ENCODE assay signal across 12 cellular contexts in genomic region chr2:73243884-73244570, GRCh38. TPM values are rescaled to one million over a fixed set of nuclear protein-coding genes. Genes with fewer than 3 reads are reported as not detected.
A peak's percentile ranks its signal among the peaks of the same experiment; 100 is the strongest.
DNase-seq lines count a peak whose midpoint lies in the region; ATAC-seq and TF ChIP-seq lines count a peak whose summit lies in the region.
"Had no signal": no experiment of that assay in that cellular context is flagged by ENCODE, and none has a peak within 500 bp of the region (broad histone marks: within the 10 kb centered on the region; RNA-seq: fewer than 3 reads in every experiment).

No MANE protein-coding gene starts in this region.

- no peak for TF ChIP-seq CTCF in IMR-90 (conservative IDR thresholded peaks at IDR 0.05; ENCODE audit: low read depth, low read length)
- TF ChIP-seq CTCF in heart left ventricle (IDR thresholded peaks at IDR 0.05), result no peak
- TF ChIP-seq CTCF in Peyer's patch (IDR thresholded peaks at IDR 0.05), result no peak
- TF ChIP-seq CTCF in Caco-2 (IDR thresholded peaks at IDR 0.05; ENCODE audit: insufficient read depth in 1 of 2, low read depth in 1 of 2, low read length in 1 of 2, severe bottlenecking in 1 of 2, unreplicated experiment in 1 of 2), result no peak

- no peak overlapping the region for H2AK9ac ChIP-seq in IMR-90 (replicated peaks; ENCODE audit: low read depth, low read length, poor library complexity)

- peak overlapping the region; percentile 46 for H3K27ac Mint-ChIP-seq in activated CD8-positive, alpha-beta T cell treated with anti-CD3 and anti-CD28 coated beads, Interleukin-2, amount 10 ng/mL, durations not matched to agents 7 days and 5 days
- H3K27ac Mint-ChIP-seq in effector memory CD8-positive, alpha-beta T cell, result no peak overlapping the region
- H3K27ac Mint-ChIP-seq in Caco-2 (ENCODE audit: unreplicated experiment), result no peak overlapping the region

- H2BK5ac ChIP-seq in IMR-90 (ENCODE audit: low read depth, low read length, poor library complexity, severe bottlenecking), result no peak overlapping the region

- peaks cover 3% of the 10 kb centered on the region for H3K9me1 ChIP-seq in IMR-90 (ENCODE audit: insufficient read depth, low read length)

- H3K14ac ChIP-seq in IMR-90 (replicated peaks; ENCODE audit: low read depth, low read length), result no peak overlapping the region

- no peak overlapping the region for H2AK5ac ChIP-seq in IMR-90 (ENCODE audit: low read depth, low read length)

- POLR2A ChIA-PET in IMR-90 (lab: Charles Lee; ENCODE audit: unreplicated experiment), result no interaction called here
- POLR2A ChIA-PET in activated CD8-positive, alpha-beta T cell treated with anti-CD3 and anti-CD28 coated beads, Interleukin-2, amount 10 ng/mL, durations not matched to agents 7 days and 5 days (lab: Charles Lee), result interaction anchor here (0.6 to 1.6 kb wide), 2 partner anchors 10 to 150 kb away, joined by 3 to 11 read pairs; partner anchors contain the start of genes CCT7 and PRADC1
- POLR2A ChIA-PET in Caco-2 (lab: Charles Lee), result no interaction called here

- H2BK15ac ChIP-seq in IMR-90 (ENCODE audit: low read depth, low read length), result no peak overlapping the region

- H3K4ac ChIP-seq in IMR-90 (ENCODE audit: low read depth, low read length), result no peak overlapping the region

- H4K8ac ChIP-seq in IMR-90 (ENCODE audit: low read depth in 2 of 2, low read length in 2 of 2), result no peak overlapping the region

- TF ChIP-seq POLR2A in IMR-90 (IDR thresholded peaks at IDR 0.05; ENCODE audit: low read depth, low read length) (no peak), heart left ventricle (IDR thresholded peaks at IDR 0.05) (no peak), Peyer's patch (IDR thresholded peaks at IDR 0.05) (no peak)

- no peak overlapping the region for H3K56ac ChIP-seq in IMR-90 (ENCODE audit: extremely low read depth, insufficient read depth, low read length)

- ATAC-seq in IMR-90 (ENCODE audit: low read depth) (0 out of 2 replicates have a peak, but pooled peaks have one; percentile 22), heart left ventricle (peak; percentile 60 to 87 (median 80))
- no peak for ATAC-seq in activated CD8-positive, alpha-beta T cell treated with anti-CD3 and anti-CD28 coated beads, Interleukin-2, amount 10 ng/mL, durations not matched to agents 7 days and 5 days
- ATAC-seq in effector memory CD8-positive, alpha-beta T cell (replicated peaks), result no peak

- H3K9me3 ChIP-seq in IMR-90 (ENCODE audit: control insufficient read depth, insufficient read depth, low read length) (no peaks in the 10 kb centered on the region), heart left ventricle (no peaks in the 10 kb centered on the region), Peyer's patch (no peaks in the 10 kb centered on the region), Caco-2 (no peaks in the 10 kb centered on the region)
- H3K9me3 ChIP-seq: tibial nerve had no signal

- dilution Hi-C loops in IMR-90 (cut with HindIII; ENCODE audit: low sequenced_read_pairs, unreplicated experiment), result no loop called here

- BruUV-seq in IMR-90 (replicated peaks; lab: Mats Ljungman, UMichigan) (no TSS peak), Caco-2 (replicated peaks; lab: Mats Ljungman, UMichigan) (no TSS peak)

- CTCF ChIA-PET in IMR-90 (lab: Yijun Ruan, JAX) (interaction anchor here (0.9 kb wide), 1 partner anchor 8 kb away, joined by 6 read pairs; no protein-coding TSS in a partner anchor), Caco-2 (lab: Charles Lee) (no interaction called here)
- CTCF ChIA-PET in activated CD8-positive, alpha-beta T cell treated with anti-CD3 and anti-CD28 coated beads, Interleukin-2, amount 10 ng/mL, durations not matched to agents 7 days and 5 days (lab: Charles Lee), result interaction anchor here (0.7 to 2.6 kb wide), 6 partner anchors 10 to 67 kb away, joined by 3 to 10 read pairs (median 4); partner anchors contain the start of genes CCT7 and PRADC1

- H3K4me1 Mint-ChIP-seq in activated CD8-positive, alpha-beta T cell treated with anti-CD3 and anti-CD28 coated beads, Interleukin-2, amount 10 ng/mL, durations not matched to agents 7 days and 5 days (ENCODE audit: low read depth), result peaks cover 15% of the 10 kb centered on the region
- peaks cover 8 to 26% of the 10 kb centered on the region in 2 donors for H3K4me1 Mint-ChIP-seq in effector memory CD8-positive, alpha-beta T cell (ENCODE audit: low read depth in 2 of 2)
- H3K4me1 Mint-ChIP-seq in Caco-2 (ENCODE audit: low read depth, unreplicated experiment), result no peaks in the 10 kb centered on the region

- H3K36me3 Mint-ChIP-seq in activated CD8-positive, alpha-beta T cell treated with anti-CD3 and anti-CD28 coated beads, Interleukin-2, amount 10 ng/mL, durations not matched to agents 7 days and 5 days (ENCODE audit: low read depth), result peaks cover 67% of the 10 kb centered on the region
- peaks cover 75% of the 10 kb centered on the region for H3K36me3 Mint-ChIP-seq in effector memory CD8-positive, alpha-beta T cell (ENCODE audit: insufficient read depth)
- H3K36me3 Mint-ChIP-seq in Caco-2 (ENCODE audit: insufficient read depth, unreplicated experiment), result peaks cover 91% of the 10 kb centered on the region

- no peak for TF ChIP-seq RAD21 in IMR-90 (IDR thresholded peaks at IDR 0.05; ENCODE audit: low read length)

- WGBS in IMR-90 (ENCODE audit: extremely low coverage in 2 of 2, insufficient read length in 1 of 2), 2 experiments, result 78% methylated on average over 4 of the region's 5 CpGs; no CpG with 5 or more reads in 1 of the 2 experiments
- WGBS in heart left ventricle, 4 donors, result 39 to 50% (median 41%) methylated on average over 5 of the region's 5 CpGs

- no peak overlapping the region for H2AFZ ChIP-seq in IMR-90 (replicated peaks; ENCODE audit: low read length, poor library complexity)

- no peak overlapping the region for H3K4me3 Mint-ChIP-seq in activated CD8-positive, alpha-beta T cell treated with anti-CD3 and anti-CD28 coated beads, Interleukin-2, amount 10 ng/mL, durations not matched to agents 7 days and 5 days
- H3K4me3 Mint-ChIP-seq in effector memory CD8-positive, alpha-beta T cell, result no peak overlapping the region
- H3K4me3 Mint-ChIP-seq in Caco-2 (ENCODE audit: unreplicated experiment), result no peak overlapping the region

- peaks cover 4% of the 10 kb centered on the region; the same call in 1 of the 2 replicates for H3K4me1 ChIP-seq in IMR-90 (ENCODE audit: control insufficient read depth, insufficient read depth, low read length)
- H3K4me1 ChIP-seq in heart left ventricle, result peaks cover 0 to 19% (median 4%) of the 10 kb centered on the region in 12 donors
- H3K4me1 ChIP-seq in Peyer's patch, result no peaks in the 10 kb centered on the region
- H3K4me1 ChIP-seq in Caco-2, result no peaks in the 10 kb centered on the region

- H3K23ac ChIP-seq in IMR-90 (ENCODE audit: low read depth, low read length), result no peak overlapping the region

- H3K27me3 ChIP-seq in IMR-90 (ENCODE audit: control insufficient read depth, insufficient read depth, low read length) (no peaks in the 10 kb centered on the region), heart left ventricle (no peaks in the 10 kb centered on the region), Peyer's patch (no peaks in the 10 kb centered on the region), Caco-2 (replicated peaks; ENCODE audit: control insufficient read depth, insufficient read depth, low read length) (no peaks in the 10 kb centered on the region)
- H3K27me3 ChIP-seq: tibial nerve had no signal

- no peaks in the 10 kb centered on the region for H3K9me3 Mint-ChIP-seq in activated CD8-positive, alpha-beta T cell treated with anti-CD3 and anti-CD28 coated beads, Interleukin-2, amount 10 ng/mL, durations not matched to agents 7 days and 5 days (ENCODE audit: insufficient read depth)
- H3K9me3 Mint-ChIP-seq in effector memory CD8-positive, alpha-beta T cell, result no peaks in the 10 kb centered on the region
- H3K9me3 Mint-ChIP-seq in Caco-2 (ENCODE audit: unreplicated experiment), result no peaks in the 10 kb centered on the region

- H3K27ac ChIP-seq in IMR-90 (ENCODE audit: insufficient read depth, low read length) (no peak overlapping the region), heart left ventricle (no peak overlapping the region), Peyer's patch (no peak overlapping the region)
- H3K27ac ChIP-seq: tibial nerve had no signal

- intact Hi-C loops in IMR-90 (cut with micrococcal nuclease), result no loop called here
- intact Hi-C loops in heart left ventricle (cut with DNase I), result loop anchor here in 1 of 10 donors (10.0 kb wide), 1 partner anchor 141 kb away; the partner anchor contains the start of gene ALMS1
- intact Hi-C loops in Caco-2 (cut with micrococcal nuclease; ENCODE audit: unreplicated experiment), result no loop called here

- H3K9ac ChIP-seq in IMR-90 (ENCODE audit: low read depth, low read length), result no peak overlapping the region

- H2BK120ac ChIP-seq in IMR-90 (ENCODE audit: low read depth, low read length), result no peak overlapping the region

- peak; percentile 18 for DNase-seq in COLO668 (lab: John Stamatoyannopoulos, UW; ENCODE audit: unreplicated experiment)
- peak; percentile 63 for DNase-seq in IMR-90
- DNase-seq in activated CD8-positive, alpha-beta T cell treated with anti-CD3 and anti-CD28 coated beads, Interleukin-2, amount 10 ng/mL, durations not matched to agents 7 days and 5 days, result no peak
- DNase-seq in heart left ventricle, result peak in 2 of 5 donors; percentile 46 to 61
- DNase-seq in Peyer's patch, result no peak
- DNase-seq in effector memory CD8-positive, alpha-beta T cell, result no peak
- DNase-seq in iPS-NIHi7 (ENCODE audit: extremely low spot score), result no peak
- DNase-seq in Caco-2, result no peak
- DNase-seq: H7 had no signal

- no peak overlapping the region for H2BK20ac ChIP-seq in IMR-90 (ENCODE audit: low read depth, low read length)

- no peak overlapping the region for H4K91ac ChIP-seq in IMR-90 (ENCODE audit: insufficient read depth, low read depth, low read length)

- in situ Hi-C loops in IMR-90 (cut with MboI; ENCODE audit: low sequenced_read_pairs), result no loop called here

- H4K5ac ChIP-seq in IMR-90 (ENCODE audit: low read depth, low read length), result no peak overlapping the region

- no peak overlapping the region for H3K4me2 ChIP-seq in IMR-90 (ENCODE audit: low read depth, low read length)

- no peaks in the 10 kb centered on the region for H3K27me3 Mint-ChIP-seq in activated CD8-positive, alpha-beta T cell treated with anti-CD3 and anti-CD28 coated beads, Interleukin-2, amount 10 ng/mL, durations not matched to agents 7 days and 5 days (ENCODE audit: low read depth)
- H3K27me3 Mint-ChIP-seq in effector memory CD8-positive, alpha-beta T cell, result no peaks in the 10 kb centered on the region
- H3K27me3 Mint-ChIP-seq in Caco-2 (ENCODE audit: insufficient read depth, unreplicated experiment), result no peaks in the 10 kb centered on the region

- H3K18ac ChIP-seq in IMR-90 (ENCODE audit: low read depth, low read length), result no peak overlapping the region

- H3K4me3 ChIP-seq in IMR-90 (ENCODE audit: insufficient read depth, low read depth, low read length) (no peak overlapping the region), heart left ventricle (no peak overlapping the region), Peyer's patch (no peak overlapping the region), Caco-2 (ENCODE audit: low read depth, low read length) (no peak overlapping the region)
- H3K4me3 ChIP-seq: tibial nerve had no signal

- peaks cover 52% of the 10 kb centered on the region for H3K36me3 ChIP-seq in IMR-90 (ENCODE audit: control insufficient read depth, insufficient read depth, low read length)
- H3K36me3 ChIP-seq in heart left ventricle, result peaks cover 3 to 100% (median 97%) of the 10 kb centered on the region in 9 donors
- peaks cover 3 to 87% (median 3%) of the 10 kb centered on the region in 3 donors for H3K36me3 ChIP-seq in Peyer's patch
- peaks cover 2% of the 10 kb centered on the region for H3K36me3 ChIP-seq in Caco-2 (ENCODE audit: control insufficient read depth, insufficient read depth, low read length)

- H4K20me1 ChIP-seq in IMR-90 (ENCODE audit: insufficient read depth, low read length), result peaks cover 37% of the 10 kb centered on the region

- peaks cover 50 to 57% of the 10 kb centered on the region in 2 experiments for H3K79me1 ChIP-seq in IMR-90 (ENCODE audit: low read depth in 1 of 2, low read length in 2 of 2)

RNA-seq across cellular contexts. Expression of gene CCT7, which starts 9.9 kb away (rescaled TPM):
- total RNA-seq in IMR-90 (2012; rRNA removed), result 557 and 575 TPM in 2 replicates
- polyA plus RNA-seq in IMR-90 (2012; rRNA removed), result 321 and 329 TPM in 2 replicates
- polyA plus RNA-seq in IMR-90 (2012; cell fraction: cytosol; rRNA removed), result 226 and 323 TPM in 2 replicates
- polyA plus RNA-seq in IMR-90 (2012; cell fraction: nucleus; rRNA removed; ENCODE audit: low replicate concordance), result 107 and 114 TPM in 2 replicates
- total RNA-seq in activated CD8-positive, alpha-beta T cell treated with anti-CD3 and anti-CD28 coated beads, Interleukin-2, amount 10 ng/mL, durations not matched to agents 7 days and 5 days, result 100 to 1,000 TPM; 347 to 362 TPM
- 100 to 1,000 TPM; 156 to 234 (median 198) TPM for total RNA-seq in heart left ventricle
- 100 to 1,000 TPM; 261 to 328 TPM for polyA plus RNA-seq in heart left ventricle
- total RNA-seq in Peyer's patch, result 100 to 1,000 TPM in 2 of 4 donors, 10 to 100 TPM in 2; 83.5 to 131 (median 95.6) TPM
- 450 and 505 TPM in 2 replicates for total RNA-seq in Caco-2 (2022)

RNA-seq across cellular contexts. Expression of gene PRADC1, which starts 11.0 kb away (rescaled TPM):
- 13.1 and 14.4 TPM in 2 replicates for total RNA-seq in IMR-90 (2012; rRNA removed)
- polyA plus RNA-seq in IMR-90 (2012; rRNA removed), result 18.4 and 23.1 TPM in 2 replicates
- polyA plus RNA-seq in IMR-90 (2012; cell fraction: cytosol; rRNA removed), result 18.4 and 22.8 TPM in 2 replicates
- polyA plus RNA-seq in IMR-90 (2012; cell fraction: nucleus; rRNA removed; ENCODE audit: low replicate concordance), result 5.8 and 9.0 TPM in 2 replicates
- 10 to 100 TPM; 19.0 to 19.1 TPM for total RNA-seq in activated CD8-positive, alpha-beta T cell treated with anti-CD3 and anti-CD28 coated beads, Interleukin-2, amount 10 ng/mL, durations not matched to agents 7 days and 5 days
- total RNA-seq in heart left ventricle, result 100 to 1,000 TPM in 2 of 9 donors, 10 to 100 TPM in 7; 57.2 to 153 (median 85.1) TPM
- 100 to 1,000 TPM in 1 of 2 donors, 10 to 100 TPM in 1; 90.8 to 155 TPM for polyA plus RNA-seq in heart left ventricle
- total RNA-seq in Peyer's patch, result 10 to 100 TPM; 30.5 to 69.9 (median 41.4) TPM
- total RNA-seq in Caco-2 (2022), result 24.1 and 25.4 TPM in 2 replicates

RNA-seq across cellular contexts. Expression of gene SMYD5, which starts 30.0 kb away (rescaled TPM):
- total RNA-seq in IMR-90 (2012; rRNA removed), result 18.9 and 19.7 TPM in 2 replicates
- polyA plus RNA-seq in IMR-90 (2012; rRNA removed), result 16.9 and 17.8 TPM in 2 replicates
- polyA plus RNA-seq in IMR-90 (2012; cell fraction: cytosol; rRNA removed), result 10.8 and 12.0 TPM in 2 replicates
- 36.5 and 44.1 TPM in 2 replicates for polyA plus RNA-seq in IMR-90 (2012; cell fraction: nucleus; rRNA removed; ENCODE audit: low replicate concordance)
- total RNA-seq in activated CD8-positive, alpha-beta T cell treated with anti-CD3 and anti-CD28 coated beads, Interleukin-2, amount 10 ng/mL, durations not matched to agents 7 days and 5 days, result 10 to 100 TPM; 16.6 to 21.3 TPM
- 10 to 100 TPM; 14.0 to 26.8 (median 20.0) TPM for total RNA-seq in heart left ventricle
- polyA plus RNA-seq in heart left ventricle, result 10 to 100 TPM; 14.4 to 29.2 TPM
- total RNA-seq in Peyer's patch, result 10 to 100 TPM in 3 of 4 donors, 1 to 10 TPM in 1; 5.1 to 46.2 (median 15.6) TPM
- total RNA-seq in Caco-2 (2022), result 53.1 and 65.8 TPM in 2 replicates

RNA-seq across cellular contexts. Expression of gene FBXO41, which starts 40.3 kb away (rescaled TPM):
- total RNA-seq in IMR-90 (2012; rRNA removed) (0.54 and 0.83 TPM in 2 replicates), heart left ventricle (1 to 10 TPM in 4 of 9 donors, under 1 TPM in 5; 0.23 to 3.6 (median 0.81) TPM), Peyer's patch (10 to 100 TPM in 1 of 4 donors, 1 to 10 TPM in 3; 1.8 to 12.4 (median 5.7) TPM), Caco-2 (2022) (11.6 and 12.1 TPM in 2 replicates)
- polyA plus RNA-seq in IMR-90 (2012; rRNA removed) (3.4 and 3.7 TPM in 2 replicates), heart left ventricle (under 1 TPM; 0.21 to 0.42 TPM)
- 1.5 and 2.1 TPM in 2 replicates for polyA plus RNA-seq in IMR-90 (2012; cell fraction: cytosol; rRNA removed)
- polyA plus RNA-seq in IMR-90 (2012; cell fraction: nucleus; rRNA removed; ENCODE audit: low replicate concordance), result 13.6 and 17.8 TPM in 2 replicates
- 10 to 100 TPM; 32.0 to 32.3 TPM for total RNA-seq in activated CD8-positive, alpha-beta T cell treated with anti-CD3 and anti-CD28 coated beads, Interleukin-2, amount 10 ng/mL, durations not matched to agents 7 days and 5 days

RNA-seq across cellular contexts. Expression of gene NOTO, which starts 41.7 kb away (rescaled TPM):
- total RNA-seq in IMR-90 (2012; rRNA removed), result not detected in 2 replicates
- not detected in 2 replicates for polyA plus RNA-seq in IMR-90 (2012; rRNA removed)
- polyA plus RNA-seq in IMR-90 (2012; cell fraction: cytosol; rRNA removed), result not detected in 2 replicates
- not detected in 2 replicates for polyA plus RNA-seq in IMR-90 (2012; cell fraction: nucleus; rRNA removed; ENCODE audit: low replicate concordance)
- not detected for total RNA-seq in activated CD8-positive, alpha-beta T cell treated with anti-CD3 and anti-CD28 coated beads, Interleukin-2, amount 10 ng/mL, durations not matched to agents 7 days and 5 days
- not detected for total RNA-seq in heart left ventricle
- not detected for polyA plus RNA-seq in heart left ventricle
- not detected for total RNA-seq in Peyer's patch
- 0.12 TPM in 1 of 2 replicates, not detected in the other for total RNA-seq in Caco-2 (2022)
- total RNA-seq: H7; LHCN-M2; T-helper 2 cell treated with Interferon-gamma antibody and Interleukin-4, amounts not matched to agents 100 ng/mL and 5 ng/mL, for 36 hours; tibial nerve had no signal

Comparison
In these comparisons a context has a peak if more than half of its experiments do, and no peak if none do; other contexts are left out.
1. DNase-seq: peak in COLO668 (single experiment) and IMR-90 (single experiment); none in activated CD8-positive, alpha-beta T cell treated with anti-CD3 and anti-CD28 coated beads, Interleukin-2, amount 10 ng/mL, durations not matched to agents 7 days and 5 days (single experiment), Peyer's patch (0 of 3), effector memory CD8-positive, alpha-beta T cell (0 of 3), iPS-NIHi7 (single experiment) and Caco-2 (0 of 2).
2. ATAC-seq: peak in IMR-90 (single experiment) and heart left ventricle (4 of 4); none in activated CD8-positive, alpha-beta T cell treated with anti-CD3 and anti-CD28 coated beads, Interleukin-2, amount 10 ng/mL, durations not matched to agents 7 days and 5 days (single experiment) and effector memory CD8-positive, alpha-beta T cell (single experiment).